In the genomic region with DNA sequence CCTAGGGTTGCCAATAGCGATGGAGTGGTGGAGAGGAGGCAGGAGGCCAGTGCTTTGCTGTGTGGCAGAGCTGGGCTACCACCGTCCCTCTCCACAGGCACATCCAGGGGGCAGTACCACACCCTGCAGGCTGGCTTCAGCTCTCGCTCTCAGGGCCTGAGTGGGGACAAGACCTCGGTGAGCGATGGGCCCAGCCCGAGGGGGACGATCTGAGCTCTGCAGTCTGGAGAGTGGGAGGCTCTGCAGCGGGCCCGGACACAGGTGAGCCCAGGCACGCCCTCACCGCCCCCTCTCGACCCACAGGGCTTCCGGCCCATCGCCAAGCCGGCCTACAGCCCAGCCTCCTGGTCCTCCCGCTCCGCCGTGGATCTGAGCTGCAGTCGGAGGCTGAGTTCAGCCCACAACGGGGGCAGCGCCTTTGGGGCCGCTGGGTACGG, we compare ENCODE assay signal across 8 cellular contexts. TPM values are rescaled to one million over a fixed set of nuclear protein-coding genes. Genes with fewer than 3 reads are reported as not detected.
A peak's percentile ranks its signal among the peaks of the same experiment; 100 is the strongest.
DNase-seq lines count a peak whose midpoint lies in the region; ATAC-seq and TF ChIP-seq lines count a peak whose summit lies in the region.

No MANE protein-coding gene starts in this region.

- H3K36me3 Mint-ChIP-seq in activated CD4-positive, alpha-beta T cell treated with anti-CD3 and anti-CD28 coated beads for 36 hours (ENCODE audit: low read depth), result peaks cover 3% of the 10 kb centered on the region
- H3K36me3 Mint-ChIP-seq in natural killer cell, result no peaks in the 10 kb centered on the region

- POLR2A ChIA-PET in activated CD4-positive, alpha-beta T cell treated with anti-CD3 and anti-CD28 coated beads for 36 hours (lab: Charles Lee), result interaction anchor here (0.6 to 0.8 kb wide), 2 partner anchors 10 to 57 kb away, joined by 4 to 8 read pairs; no protein-coding TSS in a partner anchor

- no peaks in the 10 kb centered on the region for H3K9me3 Mint-ChIP-seq in activated CD4-positive, alpha-beta T cell treated with anti-CD3 and anti-CD28 coated beads for 36 hours (ENCODE audit: low read depth)
- H3K9me3 Mint-ChIP-seq in natural killer cell, result no peaks in the 10 kb centered on the region

- no peak overlapping the region for H3K4me3 Mint-ChIP-seq in activated CD4-positive, alpha-beta T cell treated with anti-CD3 and anti-CD28 coated beads for 36 hours
- peak overlapping the region; percentile 45 for H3K4me3 Mint-ChIP-seq in natural killer cell

- no peak overlapping the region for H3K27ac Mint-ChIP-seq in activated CD4-positive, alpha-beta T cell treated with anti-CD3 and anti-CD28 coated beads for 36 hours
- peak overlapping the region in 1 of 2 donors; percentile 27 for H3K27ac Mint-ChIP-seq in natural killer cell

- CTCF ChIA-PET in activated CD4-positive, alpha-beta T cell treated with anti-CD3 and anti-CD28 coated beads for 36 hours (lab: Charles Lee), result interaction anchor here (0.6 to 1.5 kb wide), 10 partner anchors 10 to 146 kb away, joined by 3 to 5 read pairs (median 3); no protein-coding TSS in a partner anchor

- intact Hi-C loops in activated CD4-positive, alpha-beta T cell treated with anti-CD3 and anti-CD28 coated beads for 36 hours (cut with DNase I, micrococcal nuclease), result loop anchor here in 1 of 2 experiments (2.0 kb wide), 1 partner anchor 32 kb away; no protein-coding TSS in a partner anchor
- intact Hi-C loops in natural killer cell (cut with micrococcal nuclease), result no loop called here

- peak; percentile 47 for ATAC-seq in activated CD4-positive, alpha-beta T cell treated with anti-CD3 and anti-CD28 coated beads for 36 hours
- peak in 2 of 3 donors; percentile 31 to 43 for ATAC-seq in natural killer cell
- no peak for ATAC-seq in GM19455 (IDR thresholded peaks at IDR 0.05; ENCODE audit: unreplicated experiment)
- no peak for ATAC-seq in HG03460 (IDR thresholded peaks at IDR 0.05; ENCODE audit: unreplicated experiment)
- ATAC-seq in HG02852 (IDR thresholded peaks at IDR 0.05; ENCODE audit: unreplicated experiment), result no peak

- peak; percentile 55 for DNase-seq in activated CD4-positive, alpha-beta T cell treated with anti-CD3 and anti-CD28 coated beads for 36 hours
- DNase-seq in activated CD4-positive, alpha-beta T cell treated with anti-CD3 and anti-CD28 coated beads for 1 hour, result no peak
- DNase-seq in M059J (ENCODE audit: low read depth) (peak; percentile 79), cerebellar cortex (ENCODE audit: low spot score) (peak; percentile 52), natural killer cell (no peak)

- H3K4me1 Mint-ChIP-seq in activated CD4-positive, alpha-beta T cell treated with anti-CD3 and anti-CD28 coated beads for 36 hours, result peaks cover 4% of the 10 kb centered on the region
- H3K4me1 Mint-ChIP-seq in natural killer cell, result peaks cover 0 to 18% of the 10 kb centered on the region in 2 donors

- peaks cover 8% of the 10 kb centered on the region for H3K27me3 Mint-ChIP-seq in activated CD4-positive, alpha-beta T cell treated with anti-CD3 and anti-CD28 coated beads for 36 hours
- H3K27me3 Mint-ChIP-seq in natural killer cell (ENCODE audit: low read depth in 2 of 2), result no peaks in the 10 kb centered on the region

- no peak for TF ChIP-seq CTCF in natural killer cell (IDR thresholded peaks at IDR 0.05)

RNA-seq across cellular contexts. Expression of gene PKP3, which starts 2.5 kb away (rescaled TPM):
- under 1 TPM; 0.07 to 0.18 TPM for total RNA-seq in activated CD4-positive, alpha-beta T cell treated with anti-CD3 and anti-CD28 coated beads for 36 hours
- total RNA-seq in M059J (2014; rRNA removed; shearing (Covaris generic)), result 7.9 and 10.6 TPM in 2 replicates
- under 1 TPM in 2 of 3 donors, not detected in 1; 0.29 to 0.56 TPM for total RNA-seq in natural killer cell

RNA-seq across cellular contexts. Expression of gene SIGIRR, which starts 18.3 kb away (rescaled TPM):
- 10 to 100 TPM; 33.0 to 34.9 TPM for total RNA-seq in activated CD4-positive, alpha-beta T cell treated with anti-CD3 and anti-CD28 coated beads for 36 hours
- total RNA-seq in M059J (2014; rRNA removed; shearing (Covaris generic)), result 2.5 and 3.4 TPM in 2 replicates
- 100 to 1,000 TPM; 619 to 690 (median 666) TPM for total RNA-seq in natural killer cell

RNA-seq across cellular contexts. Expression of gene B4GALNT4, which starts 27.2 kb away (rescaled TPM):
- total RNA-seq in activated CD4-positive, alpha-beta T cell treated with anti-CD3 and anti-CD28 coated beads for 36 hours, result 1 to 10 TPM; 3.8 to 6.6 TPM
- total RNA-seq in M059J (2014; rRNA removed; shearing (Covaris generic)), result 2.8 and 9.4 TPM in 2 replicates
- total RNA-seq in natural killer cell, result 1 to 10 TPM in 2 of 3 donors, under 1 TPM in 1; 0.66 to 1.5 (median 1.5) TPM

RNA-seq across cellular contexts. Expression of gene ANO9, which starts 45.3 kb away (rescaled TPM):
- 10 to 100 TPM; 31.7 to 38.8 TPM for total RNA-seq in activated CD4-positive, alpha-beta T cell treated with anti-CD3 and anti-CD28 coated beads for 36 hours
- 0.20 TPM in 1 of 2 replicates, not detected in the other for total RNA-seq in M059J (2014; rRNA removed; shearing (Covaris generic))
- total RNA-seq in natural killer cell, result 10 to 100 TPM; 15.1 to 21.3 (median 15.1) TPM

RNA-seq across cellular contexts. Expression of gene PTDSS2, which starts 53.5 kb away (rescaled TPM):
- total RNA-seq in activated CD4-positive, alpha-beta T cell treated with anti-CD3 and anti-CD28 coated beads for 36 hours, result 10 to 100 TPM; 14.8 to 18.8 TPM
- total RNA-seq in M059J (2014; rRNA removed; shearing (Covaris generic)), result 27.5 and 35.5 TPM in 2 replicates
- 10 to 100 TPM; 21.5 to 25.1 (median 23.4) TPM for total RNA-seq in natural killer cell

Comparison
In these comparisons a context has a peak if more than half of its experiments do, and no peak if none do; other contexts are left out.
1. DNase-seq: peak in activated CD4-positive, alpha-beta T cell treated with anti-CD3 and anti-CD28 coated beads for 36 hours (single experiment), M059J (single experiment) and cerebellar cortex (single experiment); none in activated CD4-positive, alpha-beta T cell treated with anti-CD3 and anti-CD28 coated beads for 1 hour (single experiment) and natural killer cell (single experiment).
2. ATAC-seq: peak in activated CD4-positive, alpha-beta T cell treated with anti-CD3 and anti-CD28 coated beads for 36 hours (single experiment) and natural killer cell (2 of 3); none in GM19455 (single experiment), HG03460 (single experiment) and HG02852 (single experiment).
3. RNA of gene SIGIRR, which starts 18.3 kb away (total RNA-seq): 619 to 690 TPM in natural killer cell; 33.0 to 34.9 TPM in activated CD4-positive, alpha-beta T cell treated with anti-CD3 and anti-CD28 coated beads for 36 hours and 2.5 to 3.4 TPM in M059J; every median in the first group is over 10 times any median in the second.